Comparison of ENCODE assay signal across 11 cellular contexts in the genomic region with DNA sequence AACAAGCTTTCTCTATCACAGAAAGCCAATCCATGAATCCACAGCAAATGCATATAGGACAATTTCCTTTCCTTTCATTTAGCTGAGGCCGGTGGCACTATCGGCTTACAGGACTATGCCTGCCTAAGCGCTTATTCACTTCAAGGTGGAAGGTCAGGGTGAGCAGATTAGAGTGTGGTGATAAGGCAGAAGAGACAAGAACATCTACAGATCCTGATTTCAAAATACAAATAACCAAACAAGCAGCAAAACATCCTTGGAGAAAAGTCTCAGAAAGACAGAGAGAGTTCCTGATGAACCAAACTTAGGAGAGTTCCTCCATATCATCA. TPM values are rescaled to one million over a fixed set of nuclear protein-coding genes. Genes with fewer than 3 reads are reported as not detected.
DNase-seq lines count a peak whose midpoint lies in the region; TF ChIP-seq lines count a peak whose summit lies in the region.
"Had no signal": no experiment of that assay in that cellular context is flagged by ENCODE, and none has a peak within 500 bp of the region (broad histone marks: within the 10 kb centered on the region; RNA-seq: fewer than 3 reads in every experiment).

No MANE protein-coding gene starts in this region.

- H3K4me3 Mint-ChIP-seq in CD14-positive monocyte, result peak overlapping the region; percentile 67 to 72
- H3K4me3 Mint-ChIP-seq in endothelial cell (ENCODE audit: unreplicated experiment), result peak overlapping the region; percentile 66
- no peak overlapping the region for H3K4me3 Mint-ChIP-seq in nephron

- H3K27me3 Mint-ChIP-seq in CD14-positive monocyte (ENCODE audit: low read depth in 3 of 3) (no peaks in the 10 kb centered on the region), endothelial cell (ENCODE audit: unreplicated experiment) (peaks cover 9% of the 10 kb centered on the region), nephron (ENCODE audit: low read depth) (no peaks in the 10 kb centered on the region)

- H3K36me3 Mint-ChIP-seq in CD14-positive monocyte (peaks cover 20 to 24% of the 10 kb centered on the region in 2 donors), endothelial cell (ENCODE audit: low read depth, unreplicated experiment) (peaks cover 9% of the 10 kb centered on the region), nephron (ENCODE audit: low read depth) (peaks cover 13% of the 10 kb centered on the region)
- H3K36me3 Mint-ChIP-seq: activated naive CD4-positive, alpha-beta T cell treated with anti-CD3 and anti-CD28 coated beads, Interleukin-2, amount 50 U/mL, for 72 hours had no signal

- H3K4me1 Mint-ChIP-seq in CD14-positive monocyte, result peaks cover 71% of the 10 kb centered on the region
- H3K4me1 Mint-ChIP-seq in endothelial cell (ENCODE audit: unreplicated experiment), result peaks cover 72% of the 10 kb centered on the region
- H3K4me1 Mint-ChIP-seq in nephron, result peaks cover 41% of the 10 kb centered on the region

- DNase-seq in CD14-positive monocyte (ENCODE audit: low spot score) (no peak), NCI-H460 (ENCODE audit: extremely low read depth, low read depth) (peak; percentile 36), endothelial cell (ENCODE audit: low spot score) (no peak), NCI-H2081 (lab: John Stamatoyannopoulos, UW) (no peak), HPDE6-E6E7 (ENCODE audit: extremely low spot score) (no peak), LoVo (ENCODE audit: low spot score) (no peak)
- no peak for DNase-seq in activated CD4-positive, CD25-positive, alpha-beta regulatory T cell (lab: John Stamatoyannopoulos, UW)
- DNase-seq: activated CD4-positive, alpha-beta T cell treated with anti-CD3 and anti-CD28 coated beads for 1 hour; stimulated activated CD4-positive, alpha-beta T cell treated with anti-CD3 and anti-CD28 coated beads, Interleukin-2, amount 100 ng/mL, for 24 hours had no signal

- TF ChIP-seq CTCF in CD14-positive monocyte (IDR thresholded peaks at IDR 0.05) (no peak), endothelial cell (IDR thresholded peaks at IDR 0.05; ENCODE audit: unreplicated experiment) (no peak), nephron (IDR thresholded peaks at IDR 0.05; ENCODE audit: unreplicated experiment in 3 of 3) (no peak)

- intact Hi-C loops in CD14-positive monocyte (cut with micrococcal nuclease), result loop anchor here (2.0 to 10.0 kb wide), 5 partner anchors 38 to 91 kb away; a partner anchor contains a TSS

- H3K9me3 Mint-ChIP-seq in CD14-positive monocyte (peaks cover 0 to 3% (median 0%) of the 10 kb centered on the region in 7 donors), endothelial cell (ENCODE audit: unreplicated experiment) (no peaks in the 10 kb centered on the region), nephron (no peaks in the 10 kb centered on the region)

- H3K27ac Mint-ChIP-seq in CD14-positive monocyte, result peak overlapping the region; percentile 92 to 99 (median 98)
- H3K27ac Mint-ChIP-seq in endothelial cell (ENCODE audit: unreplicated experiment), result peak overlapping the region; percentile 99
- peak overlapping the region; percentile 6 to 46 (median 32) for H3K27ac Mint-ChIP-seq in nephron
- H3K27ac Mint-ChIP-seq: activated naive CD4-positive, alpha-beta T cell treated with anti-CD3 and anti-CD28 coated beads, Interleukin-2, amount 50 U/mL, for 72 hours had no signal

RNA-seq across cellular contexts. Expression of a gene that starts 57.2 kb away (rescaled TPM):
- polyA plus RNA-seq in CD14-positive monocyte, result 10 to 100 TPM; 88.3 to 89.3 TPM
- 26.5 and 29.8 TPM in 2 replicates for total RNA-seq in NCI-H460 (2014; rRNA removed; shearing (Covaris generic))
- polyA plus RNA-seq in NCI-H460 (2014; cell fraction: nucleus; rRNA removed), result 18.1 and 21.9 TPM in 2 replicates
- 134 TPM for total RNA-seq in endothelial cell (ENCODE audit: unreplicated experiment)

Comparison
In these comparisons a context has a peak if more than half of its experiments do, and no peak if none do; other contexts are left out.
1. H3K27ac Mint-ChIP-seq: peak in every context shown above with its lines; median percentile 99 in endothelial cell; 98 in CD14-positive monocyte; 32 in nephron.
2. H3K4me3 Mint-ChIP-seq: peak in CD14-positive monocyte (2 of 2) and endothelial cell (single experiment); none in nephron (0 of 3).